ENCODE assay signal across 11 cellular contexts in the genomic region with DNA sequence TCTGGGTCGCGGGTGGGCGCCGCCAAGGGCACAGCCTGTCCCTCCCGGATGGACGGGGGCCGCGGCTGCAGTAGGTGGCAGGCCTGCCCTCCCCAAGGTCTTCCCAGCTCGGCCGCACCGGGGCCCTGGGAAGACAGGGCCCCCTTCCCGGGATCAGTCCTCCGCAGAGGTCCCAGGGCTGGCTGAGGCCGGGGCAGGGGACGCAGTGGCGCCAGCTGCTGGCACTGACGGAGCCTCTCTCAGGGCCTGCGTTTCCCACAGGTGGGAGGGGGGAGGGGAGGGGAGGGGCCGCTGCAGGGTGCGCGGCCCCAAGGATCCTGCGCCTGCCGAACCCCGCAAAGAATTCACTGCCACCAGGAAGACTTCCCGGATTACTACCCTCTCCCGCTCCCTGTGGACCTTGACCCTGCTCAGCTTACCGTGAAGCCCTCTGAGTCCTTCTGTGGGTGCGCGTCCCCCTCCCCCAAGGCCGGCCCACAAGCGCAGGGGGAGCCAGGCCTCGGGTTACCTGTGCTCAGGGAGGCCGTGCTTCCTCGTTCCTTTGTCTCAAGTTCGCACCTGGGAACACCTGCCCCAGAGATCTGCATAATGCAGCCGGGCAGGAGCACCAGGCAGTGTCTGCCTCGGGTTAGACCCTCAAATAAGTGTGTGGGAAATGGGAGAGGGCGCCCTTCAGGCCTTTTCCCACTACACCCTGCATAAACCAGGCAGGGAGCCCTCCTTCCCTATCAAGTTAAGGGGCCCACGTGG. TPM values are rescaled to one million over a fixed set of nuclear protein-coding genes. Genes with fewer than 3 reads are reported as not detected.
DNase-seq lines count a peak whose midpoint lies in the region; TF ChIP-seq lines count a peak whose summit lies in the region.
"Had no signal": no experiment of that assay in that cellular context is flagged by ENCODE, and none has a peak within 500 bp of the region (broad histone marks: within the 10 kb centered on the region; RNA-seq: fewer than 3 reads in every experiment).

No MANE protein-coding gene starts in this region.

- H3K4me1 Mint-ChIP-seq in IgD-negative memory B cell (peaks cover 0 to 5% (median 4%) of the 10 kb centered on the region in 3 donors), mesothelial cell of epicardium (peaks cover 13% of the 10 kb centered on the region)

- no peaks in the 10 kb centered on the region for H3K9me3 Mint-ChIP-seq in IgD-negative memory B cell
- no peaks in the 10 kb centered on the region for H3K9me3 Mint-ChIP-seq in mesothelial cell of epicardium
- H3K9me3 Mint-ChIP-seq: natural killer cell had no signal

- H3K4me3 Mint-ChIP-seq in IgD-negative memory B cell (peak overlapping the region in 2 of 4 donors; percentile 23 to 51), mesothelial cell of epicardium (peak overlapping the region; percentile 62)
- H3K4me3 Mint-ChIP-seq: natural killer cell had no signal

- DNase-seq in COLO668 (lab: John Stamatoyannopoulos, UW; ENCODE audit: unreplicated experiment) = peak; percentile 95
- peak; percentile 14 for DNase-seq in epidermal melanocyte (ENCODE audit: insufficient read length, low spot score)
- no peak for DNase-seq in mesothelial cell of epicardium (ENCODE audit: low spot score in 2 of 2, unreplicated experiment in 2 of 2)
- no peak for DNase-seq in LoVo (ENCODE audit: low spot score)
- no peak for DNase-seq in NCI-H128 (lab: John Stamatoyannopoulos, UW; ENCODE audit: unreplicated experiment)
- DNase-seq in DMS79 treated with DMSO at 0.1 percent for 48 hours (lab: John Stamatoyannopoulos, UW) = no peak
- no peak for DNase-seq in activated CD8-positive, alpha-beta memory T cell treated with anti-CD3 and anti-CD28 coated beads, Interleukin-2, amount 50 U/mL, for 4 hours
- DNase-seq: activated gamma-delta T cell, natural killer cell, NCI-H2081 had no signal

- H3K36me3 Mint-ChIP-seq in IgD-negative memory B cell (no peaks in the 10 kb centered on the region), mesothelial cell of epicardium (peaks cover 2% of the 10 kb centered on the region)
- H3K36me3 Mint-ChIP-seq: natural killer cell had no signal

- peaks cover 28% of the 10 kb centered on the region for H3K27me3 Mint-ChIP-seq in IgD-negative memory B cell
- H3K27me3 Mint-ChIP-seq in mesothelial cell of epicardium (ENCODE audit: low read depth) = peaks cover 31% of the 10 kb centered on the region

- H3K27ac Mint-ChIP-seq in IgD-negative memory B cell (peak overlapping the region in 2 of 3 donors; percentile 26 to 81), mesothelial cell of epicardium (peak overlapping the region; percentile 50)
- H3K27ac Mint-ChIP-seq: natural killer cell had no signal

- no peak for TF ChIP-seq CTCF in mesothelial cell of epicardium (IDR thresholded peaks at IDR 0.05; ENCODE audit: unreplicated experiment)

RNA-seq across cellular contexts. Expression of gene LZTS3, which starts 5.1 kb away (rescaled TPM):
- polyA plus RNA-seq in IgD-negative memory B cell = 0.45 TPM
- 14.1 to 15.1 TPM (median 14.2 TPM) in 3 replicates for total RNA-seq in mesothelial cell of epicardium

RNA-seq across cellular contexts. Expression of gene FASTKD5, which starts 8.6 kb away (rescaled TPM):
- 13.6 TPM for polyA plus RNA-seq in IgD-negative memory B cell
- total RNA-seq in mesothelial cell of epicardium = 19.1 to 19.8 TPM (median 19.7 TPM) in 3 replicates

RNA-seq across cellular contexts. Expression of gene UBOX5, which starts 8.6 kb away (rescaled TPM):
- polyA plus RNA-seq in IgD-negative memory B cell = 6.9 TPM
- 11.6 to 12.3 TPM (median 11.6 TPM) in 3 replicates for total RNA-seq in mesothelial cell of epicardium

RNA-seq across cellular contexts. Expression of gene DDRGK1, which starts 36.2 kb away (rescaled TPM):
- 52.1 TPM for polyA plus RNA-seq in IgD-negative memory B cell
- total RNA-seq in mesothelial cell of epicardium = 62.7 to 63.0 TPM (median 63.0 TPM) in 3 replicates

RNA-seq across cellular contexts. Expression of gene ITPA, which starts 41.0 kb away (rescaled TPM):
- 49.3 TPM for polyA plus RNA-seq in IgD-negative memory B cell
- total RNA-seq in mesothelial cell of epicardium = 54.7 to 59.3 TPM (median 57.6 TPM) in 3 replicates

Comparison
In these comparisons a context has a peak if more than half of its experiments do, and no peak if none do; other contexts are left out.
1. DNase-seq: peak in COLO668 (single experiment) and epidermal melanocyte (single experiment); none in mesothelial cell of epicardium (0 of 2), LoVo (single experiment), NCI-H128 (single experiment), DMS79 treated with DMSO at 0.1 percent for 48 hours (single experiment) and activated CD8-positive, alpha-beta memory T cell treated with anti-CD3 and anti-CD28 coated beads, Interleukin-2, amount 50 U/mL, for 4 hours (single experiment).